Comparison of ENCODE assay signal across 10 cellular contexts in the genomic region with DNA sequence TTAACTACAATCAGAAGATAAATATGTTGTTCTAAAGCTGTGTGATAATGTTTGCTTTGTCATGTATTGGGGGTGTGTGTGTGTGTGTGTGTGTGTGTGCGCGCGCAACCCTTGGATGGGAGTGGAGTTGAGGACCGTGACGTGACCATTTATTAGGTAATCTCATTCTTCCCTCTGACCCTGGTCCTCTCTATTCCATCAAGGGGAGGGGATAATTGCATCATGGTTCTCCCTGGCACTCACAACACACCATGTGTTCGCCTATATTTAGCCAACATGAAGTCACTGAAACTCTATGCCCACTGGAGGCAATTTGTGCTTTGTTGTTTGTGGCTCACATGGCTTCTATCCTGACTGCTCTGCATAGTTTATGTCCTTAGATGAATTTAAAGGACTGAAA.
DNase-seq lines count a peak whose midpoint lies in the region; ATAC-seq, FAIRE-seq and TF ChIP-seq lines count a peak whose summit lies in the region.
"Had no signal": no experiment of that assay in that cellular context is flagged by ENCODE, and none has a peak within 500 bp of the region (broad histone marks: within the 10 kb centered on the region; RNA-seq: fewer than 3 reads in every experiment).

No MANE protein-coding gene starts in this region.

- H3K9ac ChIP-seq in H1 (replicated peaks in 1 of 4; ENCODE audit: extremely low read depth in 1 of 4, low read depth in 3 of 4, low read length in 3 of 4), result no peak overlapping the region

- no peak for TF ChIP-seq RAD21 in H1 (IDR thresholded peaks at IDR 0.05 in 1 of 2, conservative IDR thresholded peaks at IDR 0.05 in 1 of 2; ENCODE audit: low read depth in 2 of 2, low read length in 2 of 2)

- POLR2A ChIA-PET in H1 (lab: Charles Lee; ENCODE audit: partially characterized antibody), result no interaction called here

- no peaks in the 10 kb centered on the region; a peak in 1 of 7 replicates for H3K27me3 ChIP-seq in H1 (replicated peaks in 1 of 4; ENCODE audit: control insufficient read depth in 3 of 4, extremely low read depth in 1 of 4, insufficient read depth in 3 of 4, low read length in 3 of 4)

- H4K20me1 ChIP-seq in H1 (replicated peaks in 1 of 2; ENCODE audit: control insufficient read depth in 1 of 2, insufficient read depth in 2 of 2, low read length in 2 of 2), result no peaks in the 10 kb centered on the region

- no peak for FAIRE-seq in H1 (lab: Jason Lieb, UNC)
- FAIRE-seq: G401.6 had no signal

- no peak for TF ChIP-seq POLR2A in H1 (IDR thresholded peaks at IDR 0.05; ENCODE audit: control extremely low read depth in 1 of 2, low read depth in 2 of 2, low read length in 2 of 2)

- H3K56ac ChIP-seq in H1 (replicated peaks; ENCODE audit: insufficient read length, low read depth, low read length), result no peak overlapping the region

- H2BK12ac ChIP-seq in H1 (ENCODE audit: low read depth, low read length), result no peak overlapping the region

- no peak overlapping the region for H2AK5ac ChIP-seq in H1 (ENCODE audit: low read depth, low read length)

- H3K36me3 ChIP-seq in H1 (ENCODE audit: control insufficient read depth in 2 of 4, insufficient read depth in 4 of 4, low read length in 3 of 4), result no peaks in the 10 kb centered on the region

- no peak overlapping the region for H2BK15ac ChIP-seq in H1 (ENCODE audit: low read length)

- H2BK5ac ChIP-seq in H1 (ENCODE audit: low read depth, low read length), result no peak overlapping the region

- no peak overlapping the region for H2BK20ac ChIP-seq in H1 (ENCODE audit: low read length)

- peak; percentile 91 for DNase-seq in DMS 273 (lab: John Stamatoyannopoulos, UW; ENCODE audit: unreplicated experiment)
- DNase-seq in NCI-H2029 treated with DMSO at 0.1 percent for 48 hours (lab: John Stamatoyannopoulos, UW), result peak; percentile 3
- DNase-seq in H1 (ENCODE audit: low read depth in 1 of 2, low spot score in 2 of 2), result no peak
- DNase-seq in occipital lobe (lab: John Stamatoyannopoulos, UW), result peak; percentile 44
- DNase-seq in T-helper 9 cell, result no peak
- no peak for DNase-seq in islet precursor cell

- no peak overlapping the region for H3K14ac ChIP-seq in H1 (ENCODE audit: insufficient read length)

- WGBS in H1 (ENCODE audit: extremely low coverage in 1 of 2, insufficient coverage in 1 of 2, insufficient read length in 1 of 2, insufficient replicate concordance in 2 of 2, low coverage in 1 of 2, low lambda C conversion rate in 2 of 2, missing lambda C conversion rate in 1 of 2), 2 experiments, result 92% methylated on average over 6 of the region's 6 CpGs; no CpG with 5 or more reads in 1 of the 2 experiments

- no peaks in the 10 kb centered on the region for H3K9me3 ChIP-seq in H1 (ENCODE audit: insufficient read depth in 2 of 2, low read depth in 1 of 2, low read length in 1 of 2)

- H4K8ac ChIP-seq in H1 (ENCODE audit: extremely low read depth, insufficient read depth, low read length), result no peak overlapping the region

- H3K27ac ChIP-seq in H1 (ENCODE audit: low read depth, low read length), result no peak overlapping the region

- H2BK120ac ChIP-seq in H1 (replicated peaks; ENCODE audit: low read depth, low read length), result no peak overlapping the region

- H3K23ac ChIP-seq in H1 (ENCODE audit: insufficient read length), result no peak overlapping the region

- no peaks in the 10 kb centered on the region for H3K4me1 ChIP-seq in H1 (replicated peaks in 1 of 4; ENCODE audit: control insufficient read depth in 3 of 4, insufficient read depth in 4 of 4, low read length in 3 of 4)

- CTCF ChIA-PET in H1 (lab: Charles Lee; ENCODE audit: partially characterized antibody), result no interaction called here

- H2AFZ ChIP-seq in H1 (ENCODE audit: low read length), result peak overlapping the region; percentile 98

- H3K4ac ChIP-seq in H1 (replicated peaks; ENCODE audit: insufficient read length, low read depth, low read length), result no peak overlapping the region

- no peaks in the 10 kb centered on the region for H3K79me2 ChIP-seq in H1 (ENCODE audit: control insufficient read depth in 1 of 2, insufficient read depth in 2 of 2, low read length in 2 of 2)

- no peak for TF ChIP-seq EP300 in H1 (IDR thresholded peaks at IDR 0.05; ENCODE audit: borderline replicate concordance in 1 of 2, low read depth in 2 of 2, low read length in 2 of 2)

- no peak overlapping the region for H4K91ac ChIP-seq in H1 (replicated peaks; ENCODE audit: insufficient read length, low read length)

- H3K18ac ChIP-seq in H1 (ENCODE audit: extremely low read depth, low read length), result no peak overlapping the region

- H3K23me2 ChIP-seq in H1 (ENCODE audit: low read depth, low read length), result no peaks in the 10 kb centered on the region

- H3K4me2 ChIP-seq in H1 (ENCODE audit: insufficient read depth in 1 of 2, low read depth in 2 of 2, low read length in 2 of 2), result no peak overlapping the region

- no peak for ATAC-seq in HG02642 (IDR thresholded peaks at IDR 0.05; ENCODE audit: poor library complexity, unreplicated experiment)
- ATAC-seq in GM21529 (IDR thresholded peaks at IDR 0.05; ENCODE audit: unreplicated experiment), result no peak
- ATAC-seq: activated CD4-positive, CD25-positive, alpha-beta regulatory T cell treated with anti-CD3 and anti-CD28 coated beads, Interleukin-2, amount 50 U/mL, for 24 hours had no signal

- TF ChIP-seq CTCF in H1 (IDR thresholded peaks at IDR 0.05; ENCODE audit: control extremely low read depth in 1 of 3, insufficient read depth in 1 of 3, low read depth in 1 of 3, low read length in 3 of 3), result no peak

- H3K79me1 ChIP-seq in H1 (ENCODE audit: low read depth, low read length), result no peaks in the 10 kb centered on the region

- H3K4me3 ChIP-seq in H1 (ENCODE audit: extremely low read depth in 1 of 4, insufficient read depth in 2 of 4, low read depth in 3 of 4, low read length in 4 of 4), result no peak overlapping the region

- H4K5ac ChIP-seq in H1 (ENCODE audit: insufficient read length, low read depth, low read length), result no peak overlapping the region

TF ChIP-seq in H1, 55 proteins besides CTCF, POLR2A, EP300 and RAD21:
- no peak for TF ChIP-seq KDM4A (IDR thresholded peaks at IDR 0.05; ENCODE audit: low read depth, low read length, severe bottlenecking)
- no peak for TF ChIP-seq BCL11A (IDR thresholded peaks at IDR 0.05; ENCODE audit: low read depth in 2 of 2, low read length in 2 of 2)
- TF ChIP-seq POU5F1 (IDR thresholded peaks at IDR 0.05; ENCODE audit: low read depth, low read length), result no peak
- no peak for TF ChIP-seq BRCA1 (IDR thresholded peaks at IDR 0.05; ENCODE audit: low read depth, low read length)
- no peak for TF ChIP-seq SIRT6 (IDR thresholded peaks at IDR 0.05; ENCODE audit: low read length)
- no peak for TF ChIP-seq BACH1 (IDR thresholded peaks at IDR 0.05; ENCODE audit: low read length)
- no peak for TF ChIP-seq CBX8 (IDR thresholded peaks at IDR 0.05; ENCODE audit: borderline replicate concordance, low read depth, low read length)
- no peak for TF ChIP-seq CEBPB (IDR thresholded peaks at IDR 0.05; ENCODE audit: low read depth, low read length)
- TF ChIP-seq HDAC2 (IDR thresholded peaks at IDR 0.05; ENCODE audit: borderline replicate concordance in 1 of 2, low read depth in 2 of 2, low read length in 2 of 2), result no peak
- TF ChIP-seq RBBP5 (IDR thresholded peaks at IDR 0.05; ENCODE audit: borderline replicate concordance, low read depth, low read length), result no peak
- no peak for TF ChIP-seq SP2 (IDR thresholded peaks at IDR 0.05; ENCODE audit: low read length)
- TF ChIP-seq, protein P1, sequence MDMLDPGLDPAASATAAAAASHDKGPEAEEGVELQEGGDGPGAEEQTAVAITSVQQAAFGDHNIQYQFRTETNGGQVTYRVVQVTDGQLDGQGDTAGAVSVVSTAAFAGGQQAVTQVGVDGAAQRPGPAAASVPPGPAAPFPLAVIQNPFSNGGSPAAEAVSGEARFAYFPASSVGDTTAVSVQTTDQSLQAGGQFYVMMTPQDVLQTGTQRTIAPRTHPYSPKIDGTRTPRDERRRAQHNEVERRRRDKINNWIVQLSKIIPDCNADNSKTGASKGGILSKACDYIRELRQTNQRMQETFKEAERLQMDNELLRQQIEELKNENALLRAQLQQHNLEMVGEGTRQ (IDR thresholded peaks at IDR 0.05; ENCODE audit: low read length), result no peak
- TF ChIP-seq RFX5 (IDR thresholded peaks at IDR 0.05; ENCODE audit: borderline replicate concordance, low read depth, low read length), result no peak
- TF ChIP-seq EZH2 (IDR thresholded peaks at IDR 0.05; ENCODE audit: low read depth, low read length, severe bottlenecking), result no peak
- TF ChIP-seq SRF (IDR thresholded peaks at IDR 0.05; ENCODE audit: low read depth, low read length), result no peak
TF ChIP-seq in H1: peak in this region for 0.

Comparison
In these comparisons a context has a peak if more than half of its experiments do, and no peak if none do; other contexts are left out.
1. DNase-seq: peak in DMS 273 (single experiment), NCI-H2029 treated with DMSO at 0.1 percent for 48 hours (single experiment) and occipital lobe (single experiment); none in H1 (0 of 2), T-helper 9 cell (single experiment) and islet precursor cell (single experiment).